12 cellular contexts compared by ENCODE assay signal in genomic region chr2:12293868-12294267, GRCh38.
DNase-seq lines count a peak whose midpoint lies in the region; ATAC-seq and TF ChIP-seq lines count a peak whose summit lies in the region.
"Had no signal": no experiment of that assay in that cellular context is flagged by ENCODE, and none has a peak within 500 bp of the region (broad histone marks: within the 10 kb centered on the region; RNA-seq: fewer than 3 reads in every experiment).

No MANE protein-coding gene starts in this region.

- H3K36me3 Mint-ChIP-seq in activated B cell treated with CpG ODN at 0.5 μM for 24 hours (ENCODE audit: low read depth) = no peaks in the 10 kb centered on the region

- no peak for TF ChIP-seq CTCF in activated B cell treated with CpG ODN at 0.5 μM for 24 hours (IDR thresholded peaks at IDR 0.05)

- H3K27ac Mint-ChIP-seq in activated B cell treated with CpG ODN at 0.5 μM for 24 hours = no peak overlapping the region
- H3K27ac Mint-ChIP-seq: immature natural killer cell, progenitor cell of endocrine pancreas had no signal

- DNase-seq in activated B cell treated with CpG ODN at 0.5 μM for 24 hours (no peak), posterior cingulate gyrus (no peak), NCI-H128 (lab: John Stamatoyannopoulos, UW; ENCODE audit: unreplicated experiment) (no peak), NCI-H2171 treated with DMSO at 0.1 percent for 48 hours (lab: John Stamatoyannopoulos, UW) (no peak), NCI-H2227 (lab: John Stamatoyannopoulos, UW; ENCODE audit: unreplicated experiment) (no peak)
- DNase-seq: activated CD4-positive, alpha-beta T cell treated with anti-CD3 and anti-CD28 coated beads, Interleukin-2, amount 50 U/mL, for 1 hour; NCI-H526 had no signal

- H3K27me3 Mint-ChIP-seq in activated B cell treated with CpG ODN at 0.5 μM for 24 hours = no peaks in the 10 kb centered on the region

- intact Hi-C loops in activated B cell treated with CpG ODN at 0.5 μM for 24 hours (cut with micrococcal nuclease) = no loop called here
- intact Hi-C loops in posterior cingulate gyrus (cut with DNase I) = no loop called here

- no peak overlapping the region for H3K4me3 Mint-ChIP-seq in activated B cell treated with CpG ODN at 0.5 μM for 24 hours

- H3K9me3 Mint-ChIP-seq in activated B cell treated with CpG ODN at 0.5 μM for 24 hours = no peaks in the 10 kb centered on the region
- H3K9me3 Mint-ChIP-seq: immature natural killer cell had no signal

- H3K4me1 Mint-ChIP-seq in activated B cell treated with CpG ODN at 0.5 μM for 24 hours = peaks cover 8% of the 10 kb centered on the region

- ATAC-seq in GM18498 (IDR thresholded peaks at IDR 0.05; ENCODE audit: unreplicated experiment) (peak; percentile 96), GM19397 (IDR thresholded peaks at IDR 0.05; ENCODE audit: unreplicated experiment) (peak; percentile 87), HG02981 (IDR thresholded peaks at IDR 0.05; ENCODE audit: unreplicated experiment) (peak; percentile 96), activated B cell treated with CpG ODN at 0.5 μM for 24 hours (ENCODE audit: low read depth) (peak; percentile 57)

- POLR2A ChIA-PET in activated B cell treated with CpG ODN at 0.5 μM for 24 hours (lab: Charles Lee) = no interaction called here

- CTCF ChIA-PET in activated B cell treated with CpG ODN at 0.5 μM for 24 hours (lab: Charles Lee) = no interaction called here
